9 cellular contexts compared by ENCODE assay signal in genomic region chr6:148177589-148178233, GRCh38.
DNase-seq lines count a peak whose midpoint lies in the region; ATAC-seq, FAIRE-seq and TF ChIP-seq lines count a peak whose summit lies in the region.
"Had no signal": no experiment of that assay in that cellular context is flagged by ENCODE, and none has a peak within 500 bp of the region (broad histone marks: within the 10 kb centered on the region; RNA-seq: fewer than 3 reads in every experiment).

No MANE protein-coding gene starts in this region.

- no peaks in the 10 kb centered on the region for H3K9me2 ChIP-seq in SK-N-SH

- TF ChIP-seq RAD21 in SK-N-SH (IDR thresholded peaks at IDR 0.05; ENCODE audit: low read length): peak; percentile 58
- TF ChIP-seq RAD21 in HepG2 (CRISPR knock-in tag; IDR thresholded peaks at IDR 0.05): peak; percentile 60

- H3F3A ChIP-seq in SK-N-SH (replicated peaks; ENCODE audit: insufficient read depth): peaks cover 3% of the 10 kb centered on the region

- TF ChIP-seq EP300 in SK-N-SH (IDR thresholded peaks at IDR 0.05; ENCODE audit: borderline replicate concordance in 1 of 2, low read depth in 1 of 2, low read length in 1 of 2): no peak
- no peak for TF ChIP-seq EP300 in HepG2 (IDR thresholded peaks at IDR 0.05; ENCODE audit: low read depth in 2 of 2, low read length in 2 of 2)
- no peak for TF ChIP-seq EP300 in HepG2 (CRISPR knock-in tag; IDR thresholded peaks at IDR 0.05; ENCODE audit: borderline replicate concordance)

- H2AFZ ChIP-seq in SK-N-SH (ENCODE audit: low read depth) (no peak overlapping the region), HepG2 (ENCODE audit: low read length) (no peak overlapping the region)

- H3K4me1 ChIP-seq in SK-N-SH (ENCODE audit: control insufficient read depth in 1 of 2, insufficient read depth in 2 of 2, low read depth in 1 of 2, low read length in 1 of 2) (no peaks in the 10 kb centered on the region), colonic mucosa (no peaks in the 10 kb centered on the region), HepG2 (ENCODE audit: insufficient read depth, low read length) (peaks cover 7% of the 10 kb centered on the region; the same call in 1 of the 2 replicates), thyroid gland (peaks cover 0 to 14% of the 10 kb centered on the region in 2 donors)

- no peaks in the 10 kb centered on the region for H3K79me2 ChIP-seq in SK-N-SH (ENCODE audit: insufficient read depth)
- H3K79me2 ChIP-seq in HepG2 (ENCODE audit: insufficient read depth, low read length): no peaks in the 10 kb centered on the region

- H3K27me3 ChIP-seq in SK-N-SH (ENCODE audit: insufficient read depth) (no peaks in the 10 kb centered on the region), colonic mucosa (no peaks in the 10 kb centered on the region), HepG2 (ENCODE audit: control insufficient read depth in 1 of 2, insufficient read depth in 2 of 2, low read length in 2 of 2) (no peaks in the 10 kb centered on the region), thyroid gland (no peaks in the 10 kb centered on the region)

- POLR2A ChIA-PET in SK-N-SH (lab: Yijun Ruan, JAX): no interaction called here
- POLR2A ChIA-PET in HepG2 (lab: Yijun Ruan, JAX): no interaction called here

- H3K27ac ChIP-seq in SK-N-SH (ENCODE audit: low read depth in 2 of 2, low read length in 1 of 2): no peak overlapping the region
- H3K27ac ChIP-seq in colonic mucosa: no peak overlapping the region
- H3K27ac ChIP-seq in HepG2 (ENCODE audit: extremely low read length, insufficient read depth, low read length): no peak overlapping the region
- peak overlapping the region in 1 of 3 donors; percentile 1 for H3K27ac ChIP-seq in thyroid gland

- CTCF ChIA-PET in SK-N-SH (lab: Yijun Ruan, JAX): interaction anchor here (0.6 to 2.5 kb wide), 10 partner anchors 9 to 292 kb away, joined by 3 to 17 read pairs (median 4); no protein-coding TSS in a partner anchor
- CTCF ChIA-PET in HepG2 (lab: Yijun Ruan, JAX; ENCODE audit: low intra/inter-chr PET ratio, low total read pairs): interaction anchor here (1.1 to 2.0 kb wide), 2 partner anchors 74 to 286 kb away, joined by 3 to 60 read pairs; no protein-coding TSS in a partner anchor

- TF ChIP-seq CTCF in HFF-Myc (IDR thresholded peaks at IDR 0.05; ENCODE audit: low read depth, low read length, missing control alignments): peak; percentile 74
- peak; percentile 76 for TF ChIP-seq CTCF in SK-N-SH (IDR thresholded peaks at IDR 0.05)
- peak; percentile 71 for TF ChIP-seq CTCF in colonic mucosa (IDR thresholded peaks at IDR 0.05)
- TF ChIP-seq CTCF in HepG2 (CRISPR knock-in tag; IDR thresholded peaks at IDR 0.05): peak; percentile 87
- peak; percentile 77 to 93 (median 79) for TF ChIP-seq CTCF in thyroid gland (IDR thresholded peaks at IDR 0.05)

- H4K20me1 ChIP-seq in SK-N-SH (ENCODE audit: insufficient read depth): no peaks in the 10 kb centered on the region
- H4K20me1 ChIP-seq in HepG2 (ENCODE audit: insufficient read depth, low read length): no peaks in the 10 kb centered on the region

- no TSS peak for BruUV-seq in HepG2 (replicated peaks; lab: Mats Ljungman, UMichigan)

- TF ChIP-seq POLR2A in HepG2 (IDR thresholded peaks at IDR 0.05; ENCODE audit: insufficient read depth in 1 of 2, low read depth in 2 of 2, low read length in 2 of 2) (no peak), thyroid gland (IDR thresholded peaks at IDR 0.05) (no peak)

- H3K9me3 ChIP-seq in SK-N-SH (no peaks in the 10 kb centered on the region), colonic mucosa (no peaks in the 10 kb centered on the region), HepG2 (ENCODE audit: low read length) (no peaks in the 10 kb centered on the region), thyroid gland (no peaks in the 10 kb centered on the region)

- in situ Hi-C loops in HepG2 (cut with HindIII; ENCODE audit: extremely low pct_ligation_motif_present, low pct_unique_long_range_greater_than_20kb): loop anchor here (5.0 kb wide), 1 partner anchor 285 kb away; no protein-coding TSS in a partner anchor

- H3K9ac ChIP-seq in SK-N-SH (no peak overlapping the region), colonic mucosa (ENCODE audit: low read depth in 2 of 2, low read length in 2 of 2) (no peak overlapping the region), HepG2 (ENCODE audit: insufficient read depth, low read depth, low read length) (no peak overlapping the region)

- 61% methylated on average over 10 of the region's 10 CpGs for WGBS in SK-N-SH (ENCODE audit: low lambda C conversion rate)
- WGBS in HepG2 (ENCODE audit: low lambda C conversion rate): 64% methylated on average over 10 of the region's 10 CpGs
- 65 to 68% methylated on average over 10 of the region's 10 CpGs for WGBS in thyroid gland, 2 donors

- FAIRE-seq in HepG2 (lab: Jason Lieb, UNC): peak; percentile 83

- H3K4me3 ChIP-seq in HFF-Myc (replicated peaks; ENCODE audit: low read depth, low read length) (no peak overlapping the region), SK-N-SH (ENCODE audit: low read depth in 2 of 2, low read length in 1 of 2) (no peak overlapping the region; a peak in 1 of 4 replicates), colonic mucosa (no peak overlapping the region), HepG2 (replicated peaks in 1 of 3; ENCODE audit: insufficient read depth in 1 of 3, low read depth in 2 of 3, low read length in 3 of 3) (no peak overlapping the region), thyroid gland (replicated peaks in 1 of 3) (no peak overlapping the region)

- DNase-seq in COLO829 (ENCODE audit: low spot score) (peak; percentile 45), HFF-Myc (ENCODE audit: extremely low read depth, low read depth) (peak; percentile 57), SK-N-SH (peak; percentile 36), colonic mucosa (peak; percentile 69), HepG2 (ENCODE audit: low spot score) (peak; percentile 30), thyroid gland (peak; percentile 74 to 81), NCI-H2081 treated with DMSO at 0.1 percent for 48 hours (lab: John Stamatoyannopoulos, UW) (no peak)

- no peak overlapping the region for H3K4me2 ChIP-seq in SK-N-SH
- no peak overlapping the region for H3K4me2 ChIP-seq in HepG2 (ENCODE audit: low read depth, low read length)

- peak; percentile 68 for ATAC-seq in HepG2
- ATAC-seq in GM18870 (IDR thresholded peaks at IDR 0.05; ENCODE audit: unreplicated experiment): no peak
- ATAC-seq: naive thymus-derived CD4-positive, alpha-beta T cell had no signal

- H3K36me3 ChIP-seq in SK-N-SH (replicated peaks in 1 of 2; ENCODE audit: control insufficient read depth in 1 of 2, insufficient read depth in 2 of 2, low read length in 1 of 2): no peaks in the 10 kb centered on the region
- H3K36me3 ChIP-seq in colonic mucosa: no peaks in the 10 kb centered on the region
- no peaks in the 10 kb centered on the region for H3K36me3 ChIP-seq in HepG2 (replicated peaks in 1 of 2; ENCODE audit: control insufficient read depth in 1 of 2, insufficient read depth in 2 of 2, low read length in 2 of 2)
- no peaks in the 10 kb centered on the region for H3K36me3 ChIP-seq in thyroid gland

- intact Hi-C loops in colonic mucosa (cut with DNase I) (loop anchor here (2.0 to 10.0 kb wide), 3 partner anchors 71 to 783 kb away; no protein-coding TSS in a partner anchor), HepG2 (cut with micrococcal nuclease; ENCODE audit: unreplicated experiment) (loop anchor here (1.0 kb wide), 1 partner anchor 74 kb away; no protein-coding TSS in a partner anchor), thyroid gland (cut with DNase I) (loop anchor here (5.0 kb wide), 2 partner anchors 75 to 290 kb away; no protein-coding TSS in a partner anchor)

TF ChIP-seq in SK-N-SH, 30 proteins besides CTCF, POLR2A, EP300 and RAD21:
- TF ChIP-seq SMC3 (IDR thresholded peaks at IDR 0.05; ENCODE audit: low read depth, low read length) (peak; percentile 69), POLR2AphosphoS5 (IDR thresholded peaks at IDR 0.05; ENCODE audit: low read depth, low read length) (no peak)

TF ChIP-seq in HepG2, 621 proteins besides CTCF, POLR2A, EP300 and RAD21 (continues in another document):
- no peak for TF ChIP-seq THAP11 (CRISPR knock-in tag; IDR thresholded peaks at IDR 0.05)
- TF ChIP-seq ZNF205 (CRISPR knock-in tag; IDR thresholded peaks at IDR 0.05): no peak
- no peak for TF ChIP-seq ZFP1 (CRISPR knock-in tag; IDR thresholded peaks at IDR 0.05)
- TF ChIP-seq SMYD3 (CRISPR knock-in tag; IDR thresholded peaks at IDR 0.05): no peak
- no peak for TF ChIP-seq U2AF1 (optimal IDR thresholded peaks at IDR 0.05; ENCODE audit: low read depth, low read length)
- no peak for TF ChIP-seq ZBTB4 (CRISPR knock-in tag; IDR thresholded peaks at IDR 0.05; ENCODE audit: borderline replicate concordance)
